ENCODE assay signal across 21 cellular contexts in the genomic region with DNA sequence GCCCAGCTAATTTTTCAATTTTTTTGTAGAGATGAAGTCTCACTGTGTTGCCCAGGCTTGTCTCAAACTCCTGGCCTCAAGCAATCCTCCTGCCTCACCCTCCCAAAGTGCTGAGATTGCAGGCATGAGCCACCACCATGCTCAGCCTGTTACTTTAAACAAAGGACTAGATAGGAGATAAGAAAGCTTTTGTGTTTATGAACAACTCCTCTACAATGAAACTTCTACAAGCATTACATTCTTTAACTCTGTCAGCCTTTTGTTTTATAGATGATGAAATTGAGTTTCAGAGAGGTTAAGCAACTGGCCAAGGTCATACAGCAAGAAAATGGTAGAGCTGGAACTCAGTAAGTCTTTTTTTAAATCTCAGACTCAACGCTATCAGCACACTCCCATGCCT. TPM values are rescaled to one million over a fixed set of nuclear protein-coding genes. Genes with fewer than 3 reads are reported as not detected.
DNase-seq lines count a peak whose midpoint lies in the region; ATAC-seq, FAIRE-seq and TF ChIP-seq lines count a peak whose summit lies in the region.
"Had no signal": no experiment of that assay in that cellular context is flagged by ENCODE, and none has a peak within 500 bp of the region (broad histone marks: within the 10 kb centered on the region; RNA-seq: fewer than 3 reads in every experiment).

No MANE protein-coding gene starts in this region.

- TF ChIP-seq RAD21 in A549 (conservative IDR thresholded peaks at IDR 0.05 in 1 of 2, IDR thresholded peaks at IDR 0.05 in 1 of 2), result no peak

- peaks cover 39% of the 10 kb centered on the region for H3K4me1 Mint-ChIP-seq in Calu3 (ENCODE audit: low read depth, unreplicated experiment)

- peak overlapping the region; percentile 7 for H3K4ac ChIP-seq in mesendoderm (ENCODE audit: low read depth, low read length)

- DNase-seq in A549 (ENCODE audit: low read depth in 1 of 2, low spot score in 1 of 2), result no peak
- no peak for DNase-seq in Calu3
- DNase-seq in epithelial cell of esophagus (ENCODE audit: low read depth), result peak; percentile 62
- DNase-seq in mesendoderm, result no peak
- no peak for DNase-seq in NCI-H2227 (lab: John Stamatoyannopoulos, UW; ENCODE audit: unreplicated experiment)
- no peak for DNase-seq in KBM-7
- DNase-seq in glomerular visceral epithelial cell (ENCODE audit: extremely low spot score), result no peak
- DNase-seq: Caco-2; CD4-positive, CD25-positive, alpha-beta regulatory T cell; DMS53; NCI-H1436; NCI-H2029 treated with DMSO at 0.1 percent for 48 hours; NCI-H2171 treated with DMSO at 0.1 percent for 48 hours; NCI-H510A; NCI-H774; PC-3; SJCRH30 had no signal

- no peaks in the 10 kb centered on the region for H3K79me1 ChIP-seq in mesendoderm (ENCODE audit: low read length)

- no peak for ATAC-seq in A549

- H3K4me3 ChIP-seq in A549, result no peak overlapping the region
- H3K4me3 ChIP-seq in epithelial cell of esophagus (ENCODE audit: low read length), result no peak overlapping the region
- no peak overlapping the region for H3K4me3 ChIP-seq in mesendoderm (ENCODE audit: low read length)
- H3K4me3 ChIP-seq: HAP-1, SJCRH30 had no signal

- BruUV-seq in Calu3 (replicated peaks; lab: Mats Ljungman, UMichigan), result no TSS peak

- H3K36me3 Mint-ChIP-seq in Calu3 (ENCODE audit: insufficient read depth, unreplicated experiment), result peaks cover 7% of the 10 kb centered on the region
- H3K36me3 Mint-ChIP-seq: CD4-positive, CD25-positive, alpha-beta regulatory T cell had no signal

- TF ChIP-seq EP300 in A549 (IDR thresholded peaks at IDR 0.05), result no peak

- H3K27ac Mint-ChIP-seq in Calu3 (ENCODE audit: unreplicated experiment), result peak overlapping the region; percentile 41
- H3K27ac Mint-ChIP-seq: B cell had no signal

- no peak overlapping the region for H4K8ac ChIP-seq in mesendoderm (ENCODE audit: low read depth, low read length)

- H3K18ac ChIP-seq in mesendoderm (ENCODE audit: low read length), result peak overlapping the region; percentile 39

- in situ Hi-C loops in KBM-7 (cut with MboI; ENCODE audit: low pct_unique_long_range_greater_than_20kb, low sequenced_read_pairs), result no loop called here

- H2BK5ac ChIP-seq in mesendoderm (ENCODE audit: low read length), result no peak overlapping the region

- no peaks in the 10 kb centered on the region for H3K27me3 ChIP-seq in mesendoderm (ENCODE audit: insufficient read depth, low read length, poor library complexity)
- H3K27me3 ChIP-seq: SJCRH30 had no signal

- H3K27ac ChIP-seq in A549, result peak overlapping the region; percentile 69 to 85; a peak in 5 of 6 replicates
- no peak overlapping the region for H3K27ac ChIP-seq in mesendoderm (ENCODE audit: low read depth, low read length)
- H3K27ac ChIP-seq: RWPE1, SJCRH30 had no signal

- H3K9ac ChIP-seq in mesendoderm (ENCODE audit: low read length), result no peak overlapping the region

- H3K4me1 ChIP-seq in A549, result peaks cover 25% of the 10 kb centered on the region
- peaks cover 8% of the 10 kb centered on the region for H3K4me1 ChIP-seq in mesendoderm (ENCODE audit: control insufficient read depth, low read depth, low read length)
- H3K4me1 ChIP-seq: Caco-2, SJCRH30 had no signal

- H2BK120ac ChIP-seq in mesendoderm (ENCODE audit: low read depth, low read length), result no peak overlapping the region

- no peak for TF ChIP-seq POLR2A in A549 (IDR thresholded peaks at IDR 0.05; ENCODE audit: low read length)

- H3K23ac ChIP-seq in mesendoderm (ENCODE audit: low read length), result no peak overlapping the region

- CTCF ChIA-PET in A549 (lab: Yijun Ruan, JAX), result interaction anchor here (1.6 kb wide), 1 partner anchor 158 kb away, joined by 5 read pairs; no protein-coding TSS in a partner anchor
- CTCF ChIA-PET in Calu3 (lab: Charles Lee), result no interaction called here

- TF ChIP-seq CTCF in A549 (IDR thresholded peaks at IDR 0.05) (no peak), Calu3 (IDR thresholded peaks at IDR 0.05; ENCODE audit: unreplicated experiment) (no peak), epithelial cell of esophagus (IDR thresholded peaks at IDR 0.05; ENCODE audit: insufficient read depth, low read depth, low read length, missing control alignments) (no peak)

- POLR2A ChIA-PET in A549 (lab: Yijun Ruan, JAX), result no interaction called here

- no peak overlapping the region for H2BK15ac ChIP-seq in mesendoderm (replicated peaks; ENCODE audit: low read depth)

- no peaks in the 10 kb centered on the region for H3K27me3 Mint-ChIP-seq in Calu3 (ENCODE audit: unreplicated experiment)

- no peaks in the 10 kb centered on the region for H3K36me3 ChIP-seq in mesendoderm (ENCODE audit: control insufficient read depth, insufficient read depth, low read length)
- H3K36me3 ChIP-seq: HAP-1, SJCRH30 had no signal

- H3K9me3 Mint-ChIP-seq in Calu3 (ENCODE audit: low read depth, unreplicated experiment), result no peaks in the 10 kb centered on the region

- intact Hi-C loops in Calu3 (cut with micrococcal nuclease; ENCODE audit: unreplicated experiment), result loop anchor here (5.0 kb wide), 1 partner anchor 64 kb away; no protein-coding TSS in a partner anchor

- no peak overlapping the region for H4K5ac ChIP-seq in mesendoderm (ENCODE audit: low read length)

- no peak for FAIRE-seq in A549 (lab: Jason Lieb, UNC)

- H3K4me3 Mint-ChIP-seq in Calu3 (ENCODE audit: low read depth, unreplicated experiment), result no peak overlapping the region
- H3K4me3 Mint-ChIP-seq: B cell; CD4-positive, CD25-positive, alpha-beta regulatory T cell had no signal

- H3K56ac ChIP-seq in mesendoderm (ENCODE audit: low read length), result no peak overlapping the region

- WGBS in A549 (ENCODE audit: missing lambda C conversion rate), result 94% methylated on average over 1 of the region's 1 CpG
- no CpG with 5 or more reads among the region's 1 CpG for WGBS in mesendoderm (ENCODE audit: extremely low coverage, insufficient coverage, low lambda C conversion rate)

- H3K79me2 ChIP-seq in mesendoderm (ENCODE audit: control insufficient read depth, insufficient read depth, low read length), result no peaks in the 10 kb centered on the region

- H3K4me2 ChIP-seq in A549 (peak overlapping the region; percentile 61; the same call in 1 of the 3 replicates), mesendoderm (ENCODE audit: low read length) (no peak overlapping the region)

- no peak overlapping the region for H2AK5ac ChIP-seq in mesendoderm (ENCODE audit: low read length)

- H3K9me3 ChIP-seq in A549, result no peaks in the 10 kb centered on the region
- H3K9me3 ChIP-seq: Caco-2, HAP-1, SJCRH30 had no signal

TF ChIP-seq in A549, 52 proteins besides CTCF, POLR2A, EP300 and RAD21:
- no peak for TF ChIP-seq ZC3H11A (IDR thresholded peaks at IDR 0.05)
- no peak for TF ChIP-seq PHF8 (IDR thresholded peaks at IDR 0.05; ENCODE audit: borderline replicate concordance, low read depth)
- TF ChIP-seq SREBF2 (IDR thresholded peaks at IDR 0.05), result no peak
- TF ChIP-seq, protein P1, sequence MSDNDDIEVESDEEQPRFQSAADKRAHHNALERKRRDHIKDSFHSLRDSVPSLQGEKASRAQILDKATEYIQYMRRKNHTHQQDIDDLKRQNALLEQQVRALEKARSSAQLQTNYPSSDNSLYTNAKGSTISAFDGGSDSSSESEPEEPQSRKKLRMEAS (IDR thresholded peaks at IDR 0.05), result no peak
- no peak for TF ChIP-seq CBX2 (IDR thresholded peaks at IDR 0.05; ENCODE audit: borderline replicate concordance, low read depth)
- no peak for TF ChIP-seq FOSL2 (IDR thresholded peaks at IDR 0.05)
- no peak for TF ChIP-seq FOSL2 (CRISPR knock-in tag; IDR thresholded peaks at IDR 0.05)
- TF ChIP-seq ZNF302 (CRISPR knock-in tag; IDR thresholded peaks at IDR 0.05), result no peak
- TF ChIP-seq, protein P2, sequence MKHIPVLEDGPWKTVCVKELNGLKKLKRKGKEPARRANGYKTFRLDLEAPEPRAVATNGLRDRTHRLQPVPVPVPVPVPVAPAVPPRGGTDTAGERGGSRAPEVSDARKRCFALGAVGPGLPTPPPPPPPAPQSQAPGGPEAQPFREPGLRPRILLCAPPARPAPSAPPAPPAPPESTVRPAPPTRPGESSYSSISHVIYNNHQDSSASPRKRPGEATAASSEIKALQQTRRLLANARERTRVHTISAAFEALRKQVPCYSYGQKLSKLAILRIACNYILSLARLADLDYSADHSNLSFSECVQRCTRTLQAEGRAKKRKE (CRISPR knock-in tag; IDR thresholded peaks at IDR 0.05; ENCODE audit: low read depth), result no peak

RNA-seq across cellular contexts. Expression of a gene that starts 22.7 kb away (rescaled TPM):
- polyA plus RNA-seq in A549 (2011; rRNA removed), result 19.2 and 22.0 TPM in 2 replicates
- 3.9 and 4.3 TPM in 2 replicates for polyA plus RNA-seq in A549 (2012; cell fraction: cytosol; rRNA removed)
- 9.3 and 15.0 TPM in 2 replicates for polyA plus RNA-seq in A549 (2012; cell fraction: nucleus; rRNA removed)
- polyA plus RNA-seq in A549 (2017; fragmentation: RNase III; extraction: RNeasy Plus Mini Kit Qiagen cat#74134 plus additional on column Dnase treatment), result 39.0 to 43.8 TPM (median 41.2 TPM) in 3 replicates
- 25.5 and 25.8 TPM in 2 replicates for polyA minus RNA-seq in A549 (2011; rRNA and poly(A)+ RNA removed)
- total RNA-seq in Calu3 (2022), result not detected in 2 replicates
- 3.0 TPM for polyA plus RNA-seq in mesendoderm (2013, experiment 1 of 2)
- 3.0 TPM for polyA plus RNA-seq in mesendoderm (2013, experiment 2 of 2)
- total RNA-seq: HT-29 had no signal
- polyA plus RNA-seq: CD4-positive, CD25-positive, alpha-beta regulatory T cell had no signal
